In the genomic region with DNA sequence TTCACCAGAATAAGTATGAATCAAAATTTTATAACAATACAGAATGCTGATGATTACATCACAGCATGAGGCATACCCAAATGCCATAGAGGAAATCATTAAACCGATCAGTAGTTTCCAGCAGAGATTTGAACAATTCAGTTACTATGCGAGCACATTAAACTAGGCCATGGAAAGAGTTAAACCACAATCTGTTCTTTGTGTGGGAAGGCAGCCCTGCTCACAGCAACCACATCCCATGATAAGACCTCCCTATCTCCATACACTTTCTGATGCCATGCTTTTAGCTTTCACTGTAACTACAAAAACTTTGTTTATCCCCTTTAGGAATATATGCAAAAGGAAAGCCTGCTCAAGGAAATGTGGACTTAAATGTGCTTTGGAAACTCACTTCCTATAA, we compare ENCODE assay signal across 1 cellular context.
TF ChIP-seq lines count a peak whose summit lies in the region.

No MANE protein-coding gene starts in this region.

TF ChIP-seq in liver, 16 proteins besides CTCF, POLR2A, EP300 and RAD21 (continued from another document):
- TF ChIP-seq, protein P1, sequence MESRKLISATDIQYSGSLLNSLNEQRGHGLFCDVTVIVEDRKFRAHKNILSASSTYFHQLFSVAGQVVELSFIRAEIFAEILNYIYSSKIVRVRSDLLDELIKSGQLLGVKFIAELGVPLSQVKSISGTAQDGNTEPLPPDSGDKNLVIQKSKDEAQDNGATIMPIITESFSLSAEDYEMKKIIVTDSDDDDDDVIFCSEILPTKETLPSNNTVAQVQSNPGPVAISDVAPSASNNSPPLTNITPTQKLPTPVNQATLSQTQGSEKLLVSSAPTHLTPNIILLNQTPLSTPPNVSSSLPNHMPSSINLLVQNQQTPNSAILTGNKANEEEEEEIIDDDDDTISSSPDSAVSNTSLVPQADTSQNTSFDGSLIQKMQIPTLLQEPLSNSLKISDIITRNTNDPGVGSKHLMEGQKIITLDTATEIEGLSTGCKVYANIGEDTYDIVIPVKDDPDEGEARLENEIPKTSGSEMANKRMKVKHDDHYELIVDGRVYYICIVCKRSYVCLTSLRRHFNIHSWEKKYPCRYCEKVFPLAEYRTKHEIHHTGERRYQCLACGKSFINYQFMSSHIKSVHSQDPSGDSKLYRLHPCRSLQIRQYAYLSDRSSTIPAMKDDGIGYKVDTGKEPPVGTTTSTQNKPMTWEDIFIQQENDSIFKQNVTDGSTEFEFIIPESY (IDR thresholded peaks at IDR 0.05) = no peak
- TF ChIP-seq, protein P2, sequence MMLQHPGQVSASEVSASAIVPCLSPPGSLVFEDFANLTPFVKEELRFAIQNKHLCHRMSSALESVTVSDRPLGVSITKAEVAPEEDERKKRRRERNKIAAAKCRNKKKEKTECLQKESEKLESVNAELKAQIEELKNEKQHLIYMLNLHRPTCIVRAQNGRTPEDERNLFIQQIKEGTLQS (IDR thresholded peaks at IDR 0.05) = no peak
- TF ChIP-seq FOXA2 (IDR thresholded peaks at IDR 0.05) = no peak
